In the genomic region with DNA sequence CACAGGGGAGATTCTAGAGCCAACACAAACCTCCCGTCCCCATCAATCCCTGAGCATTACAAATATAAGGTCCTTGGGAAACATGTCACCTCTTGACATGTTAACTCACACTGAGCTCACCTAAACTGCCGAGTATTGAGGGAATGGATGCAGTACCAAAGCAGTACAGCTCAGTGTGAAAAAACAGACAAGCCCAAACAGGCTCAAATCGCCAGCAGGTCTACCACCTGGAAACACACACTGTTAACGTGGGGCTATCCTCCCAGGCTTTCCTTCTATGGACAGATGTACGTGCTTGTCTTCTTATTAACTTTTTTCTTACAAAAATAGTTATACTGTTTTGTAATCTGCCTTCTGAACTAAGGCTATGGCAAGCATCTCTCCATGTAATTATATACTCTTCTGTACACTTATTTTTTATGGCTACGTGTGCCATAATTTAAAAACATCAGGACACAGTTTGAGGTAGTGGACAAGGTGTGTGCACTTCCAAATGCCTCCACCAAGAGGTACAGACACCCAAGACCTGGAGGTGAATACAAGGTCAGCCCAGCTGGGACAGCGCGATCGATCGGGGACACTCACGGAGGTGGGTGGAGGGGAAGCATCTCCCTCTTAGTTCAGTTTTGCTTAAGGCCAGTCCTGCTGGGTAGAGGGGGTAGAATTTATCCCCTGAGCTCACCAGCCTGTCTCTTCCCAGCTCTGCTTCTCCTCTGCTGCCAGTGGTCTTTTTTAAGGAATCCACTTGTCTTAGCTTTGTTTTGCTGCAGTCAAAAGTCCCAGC, we compare ENCODE assay signal across 1 cellular context.
TF ChIP-seq lines count a peak whose summit lies in the region.

No MANE protein-coding gene starts in this region.

TF ChIP-seq in WTC11, 78 proteins besides CTCF, POLR2A, EP300 and RAD21 (continued from another document):
- TF ChIP-seq NFATC4 (CRISPR knock-in tag; IDR thresholded peaks at IDR 0.05) (no peak), ZBTB21 (CRISPR knock-in tag; IDR thresholded peaks at IDR 0.05; ENCODE audit: borderline replicate concordance) (no peak), ZNF416 (CRISPR knock-in tag; IDR thresholded peaks at IDR 0.05) (no peak), ZNF121 (CRISPR knock-in tag; IDR thresholded peaks at IDR 0.05) (no peak), SOX15 (CRISPR knock-in tag; IDR thresholded peaks at IDR 0.05) (no peak)
- TF ChIP-seq, protein P1, sequence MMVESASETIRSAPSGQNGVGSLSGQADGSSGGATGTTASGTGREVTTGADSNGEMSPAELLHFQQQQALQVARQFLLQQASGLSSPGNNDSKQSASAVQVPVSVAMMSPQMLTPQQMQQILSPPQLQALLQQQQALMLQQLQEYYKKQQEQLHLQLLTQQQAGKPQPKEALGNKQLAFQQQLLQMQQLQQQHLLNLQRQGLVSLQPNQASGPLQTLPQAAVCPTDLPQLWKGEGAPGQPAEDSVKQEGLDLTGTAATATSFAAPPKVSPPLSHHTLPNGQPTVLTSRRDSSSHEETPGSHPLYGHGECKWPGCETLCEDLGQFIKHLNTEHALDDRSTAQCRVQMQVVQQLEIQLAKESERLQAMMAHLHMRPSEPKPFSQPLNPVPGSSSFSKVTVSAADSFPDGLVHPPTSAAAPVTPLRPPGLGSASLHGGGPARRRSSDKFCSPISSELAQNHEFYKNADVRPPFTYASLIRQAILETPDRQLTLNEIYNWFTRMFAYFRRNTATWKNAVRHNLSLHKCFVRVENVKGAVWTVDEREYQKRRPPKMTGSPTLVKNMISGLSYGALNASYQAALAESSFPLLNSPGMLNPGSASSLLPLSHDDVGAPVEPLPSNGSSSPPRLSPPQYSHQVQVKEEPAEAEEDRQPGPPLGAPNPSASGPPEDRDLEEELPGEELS (CRISPR knock-in tag; IDR thresholded peaks at IDR 0.05): no peak
- TF ChIP-seq, protein P2, sequence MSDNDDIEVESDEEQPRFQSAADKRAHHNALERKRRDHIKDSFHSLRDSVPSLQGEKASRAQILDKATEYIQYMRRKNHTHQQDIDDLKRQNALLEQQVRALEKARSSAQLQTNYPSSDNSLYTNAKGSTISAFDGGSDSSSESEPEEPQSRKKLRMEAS (CRISPR knock-in tag; IDR thresholded peaks at IDR 0.05): no peak
- TF ChIP-seq, protein P3, sequence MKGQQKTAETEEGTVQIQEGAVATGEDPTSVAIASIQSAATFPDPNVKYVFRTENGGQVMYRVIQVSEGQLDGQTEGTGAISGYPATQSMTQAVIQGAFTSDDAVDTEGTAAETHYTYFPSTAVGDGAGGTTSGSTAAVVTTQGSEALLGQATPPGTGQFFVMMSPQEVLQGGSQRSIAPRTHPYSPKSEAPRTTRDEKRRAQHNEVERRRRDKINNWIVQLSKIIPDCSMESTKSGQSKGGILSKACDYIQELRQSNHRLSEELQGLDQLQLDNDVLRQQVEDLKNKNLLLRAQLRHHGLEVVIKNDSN (CRISPR knock-in tag; IDR thresholded peaks at IDR 0.05): no peak
- TF ChIP-seq, protein P4, sequence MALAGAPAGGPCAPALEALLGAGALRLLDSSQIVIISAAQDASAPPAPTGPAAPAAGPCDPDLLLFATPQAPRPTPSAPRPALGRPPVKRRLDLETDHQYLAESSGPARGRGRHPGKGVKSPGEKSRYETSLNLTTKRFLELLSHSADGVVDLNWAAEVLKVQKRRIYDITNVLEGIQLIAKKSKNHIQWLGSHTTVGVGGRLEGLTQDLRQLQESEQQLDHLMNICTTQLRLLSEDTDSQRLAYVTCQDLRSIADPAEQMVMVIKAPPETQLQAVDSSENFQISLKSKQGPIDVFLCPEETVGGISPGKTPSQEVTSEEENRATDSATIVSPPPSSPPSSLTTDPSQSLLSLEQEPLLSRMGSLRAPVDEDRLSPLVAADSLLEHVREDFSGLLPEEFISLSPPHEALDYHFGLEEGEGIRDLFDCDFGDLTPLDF (CRISPR knock-in tag; IDR thresholded peaks at IDR 0.05): no peak
